In genomic region chr19:9768175-9769112, GRCh38 we compare ENCODE assay signal across 8 cellular contexts. TPM values are rescaled to one million over a fixed set of nuclear protein-coding genes. Genes with fewer than 3 reads are reported as not detected.
DNase-seq lines count a peak whose midpoint lies in the region; ATAC-seq, FAIRE-seq and TF ChIP-seq lines count a peak whose summit lies in the region.

Gene ZNF846, minus strand, starts transcription at chr19:9768738. Its CDS starts 3,788 bp downstream, at chr19:9764950.

- FAIRE-seq in pancreas (lab: Jason Lieb, UNC), result peak; percentile 82

- H3K9me3 ChIP-seq in adipocyte (ENCODE audit: control insufficient read depth, low read length) (peaks cover 3% of the 10 kb centered on the region), pancreas (no peaks in the 10 kb centered on the region), thyroid gland (no peaks in the 10 kb centered on the region)

- H3K27ac ChIP-seq in pancreas (peak within 1 kb of the TSS; percentile 87 to 96 (median 90)), thyroid gland (peak within 1 kb of the TSS; percentile 80 to 95 (median 89))

- peak within 1 kb of the TSS; percentile 95 for H3K9ac ChIP-seq in adipocyte (ENCODE audit: low read length)

- H3K27me3 ChIP-seq in adipocyte (replicated peaks; ENCODE audit: control insufficient read depth, insufficient read depth, low read length) (no peaks in the 10 kb centered on the region), pancreas (no peaks in the 10 kb centered on the region), thyroid gland (no peaks in the 10 kb centered on the region)

- WGBS in pancreas, 2 donors, result 0 to 6% methylated on average over 64 to 65 of the region's 65 CpGs
- WGBS in thyroid gland, 2 donors, result 1% methylated on average over 46 to 56 of the region's 65 CpGs

- peaks cover 10% of the 10 kb centered on the region for H3K36me3 ChIP-seq in adipocyte (ENCODE audit: control insufficient read depth, insufficient read depth, low read length, severe bottlenecking)
- H3K36me3 ChIP-seq in pancreas, result no peaks in the 10 kb centered on the region
- peaks cover 0 to 4% of the 10 kb centered on the region in 2 donors for H3K36me3 ChIP-seq in thyroid gland

- intact Hi-C loops in Right ventricle myocardium superior (cut with DNase I), result no loop called here
- intact Hi-C loops in pancreas (cut with DNase I), result no loop called here
- intact Hi-C loops in thyroid gland (cut with DNase I), result no loop called here

- TF ChIP-seq POLR2A in GM10847 (IDR thresholded peaks at IDR 0.05; ENCODE audit: extremely low read depth, insufficient read length) (peak; percentile 60), thyroid gland (IDR thresholded peaks at IDR 0.05) (peak in 1 of 2 donors; percentile 80)

- peak within 1 kb of the TSS; percentile 97 for H3K4me3 ChIP-seq in adipocyte (ENCODE audit: low read length)
- peak within 1 kb of the TSS; percentile 57 to 85 (median 74) for H3K4me3 ChIP-seq in pancreas
- H3K4me3 ChIP-seq in thyroid gland (replicated peaks in 1 of 3), result peak within 1 kb of the TSS; percentile 58 to 73 (median 62)

- H3K4me1 ChIP-seq in adipocyte (ENCODE audit: control insufficient read depth, insufficient read depth, low read length) (peaks cover 7% of the 10 kb centered on the region), pancreas (peaks cover 0 to 9% (median 5%) of the 10 kb centered on the region in 3 donors), thyroid gland (peaks cover 5 to 15% of the 10 kb centered on the region in 2 donors)

- DNase-seq in NCI-H128 (lab: John Stamatoyannopoulos, UW; ENCODE audit: unreplicated experiment) (peak; percentile 90), SW 1271 (lab: John Stamatoyannopoulos, UW) (peak; percentile 93), adipocyte (ENCODE audit: low read depth) (peak; percentile 97), Right ventricle myocardium superior (peak; percentile 97), pancreas (peak; percentile 90 to 97 (median 92)), thyroid gland (peak; percentile 95 to 96)

- ATAC-seq in HG02642 (IDR thresholded peaks at IDR 0.05; ENCODE audit: poor library complexity, unreplicated experiment), result peak; percentile 98
- ATAC-seq in Right ventricle myocardium superior (ENCODE audit: poor library complexity), result peak; percentile 99
- ATAC-seq in pancreas, result peak; percentile 99

- TF ChIP-seq CTCF in pancreas (IDR thresholded peaks at IDR 0.05), result no peak
- no peak for TF ChIP-seq CTCF in thyroid gland (IDR thresholded peaks at IDR 0.05)

RNA-seq across cellular contexts. Expression of gene ZNF846, which starts in this region (rescaled TPM):
- total RNA-seq in Right ventricle myocardium superior, result 9.1 TPM
- total RNA-seq in pancreas, result 10 to 100 TPM in 1 of 6 donors, 1 to 10 TPM in 5; 2.3 to 10.2 (median 4.0) TPM
- polyA plus RNA-seq in pancreas, result 1 to 10 TPM; 5.1 to 6.1 TPM
- total RNA-seq in thyroid gland, result 10 to 100 TPM; 12.1 to 24.4 (median 19.3) TPM

Comparison
In these comparisons a context has a peak if more than half of its experiments do, and no peak if none do; other contexts are left out.
1. Peak in every context shown above with its lines: DNase-seq, ATAC-seq, H3K4me3 ChIP-seq and H3K27ac ChIP-seq.